ENCODE assay signal across 8 cellular contexts in genomic region chr5:88829053-88829452, GRCh38. TPM values are rescaled to one million over a fixed set of nuclear protein-coding genes. Genes with fewer than 3 reads are reported as not detected.
A peak's percentile ranks its signal among the peaks of the same experiment; 100 is the strongest.
DNase-seq lines count a peak whose midpoint lies in the region; ATAC-seq, FAIRE-seq and TF ChIP-seq lines count a peak whose summit lies in the region.

No MANE protein-coding gene starts in this region.

- peak overlapping the region; percentile 58 for H3K9ac ChIP-seq in OCI-LY1 (ENCODE audit: low read length)

- H3K27ac Mint-ChIP-seq in effector memory CD8-positive, alpha-beta T cell = no peak overlapping the region
- H3K27ac Mint-ChIP-seq in activated CD8-positive, alpha-beta memory T cell treated with anti-CD3 and anti-CD28 coated beads, Interleukin-2, amount 10 ng/mL, durations not matched to agents 7 days and 5 days = no peak overlapping the region
- no peak overlapping the region for H3K27ac Mint-ChIP-seq in activated CD4-positive, alpha-beta T cell treated with anti-CD3 and anti-CD28 coated beads for 36 hours

- no peak for FAIRE-seq in GM12892 (lab: Jason Lieb, UNC)

- DNase-seq in GM12892 (ENCODE audit: insufficient read length) (no peak), esophagus squamous epithelium (lab: John Stamatoyannopoulos, UW) (no peak), gastrocnemius medialis (peak in 1 of 2 donors; percentile 44)
- no peak for DNase-seq in effector memory CD8-positive, alpha-beta T cell
- DNase-seq in activated CD8-positive, alpha-beta memory T cell treated with anti-CD3 and anti-CD28 coated beads, Interleukin-2, amount 10 ng/mL, durations not matched to agents 7 days and 5 days = no peak
- no peak for DNase-seq in activated CD4-positive, alpha-beta T cell treated with anti-CD3 and anti-CD28 coated beads for 36 hours

- H3K9me3 ChIP-seq in OCI-LY1 (ENCODE audit: low read length) = no peaks in the 10 kb centered on the region
- H3K9me3 ChIP-seq in esophagus squamous epithelium = no peaks in the 10 kb centered on the region
- H3K9me3 ChIP-seq in gastrocnemius medialis = no peaks in the 10 kb centered on the region

- H3F3A ChIP-seq in OCI-LY1 (ENCODE audit: insufficient read depth, low read length) = peaks cover 10% of the 10 kb centered on the region

- peak overlapping the region; percentile 97 for H3K27ac ChIP-seq in OCI-LY1 (ENCODE audit: low read depth, low read length, poor library complexity, severe bottlenecking)
- peak overlapping the region; percentile 26 to 82 (median 71) for H3K27ac ChIP-seq in esophagus squamous epithelium
- H3K27ac ChIP-seq in gastrocnemius medialis = peak overlapping the region; percentile 84 to 90 (median 87)

- 59 to 64% methylated on average over 3 of the region's 3 CpGs for WGBS in esophagus squamous epithelium, 2 donors

- intact Hi-C loops in esophagus squamous epithelium (cut with DNase I) = no loop called here
- intact Hi-C loops in gastrocnemius medialis (cut with DNase I; ENCODE audit: low total_unique reads) = loop anchor here (5.0 kb wide), 1 partner anchor 87 kb away; no protein-coding TSS in a partner anchor
- intact Hi-C loops in activated CD4-positive, alpha-beta T cell treated with anti-CD3 and anti-CD28 coated beads for 36 hours (cut with DNase I, micrococcal nuclease) = loop anchor here in 1 of 2 experiments (5.0 kb wide), 1 partner anchor 483 kb away; no protein-coding TSS in a partner anchor

- H3K9me2 ChIP-seq in OCI-LY1 (ENCODE audit: low read depth, low read length) = no peaks in the 10 kb centered on the region

- H3K4me3 ChIP-seq in OCI-LY1 (ENCODE audit: low read depth, low read length, poor library complexity, severe bottlenecking) (peak overlapping the region; percentile 59), esophagus squamous epithelium (peak overlapping the region in 1 of 4 donors; percentile 41), gastrocnemius medialis (peak overlapping the region in 3 of 4 donors; percentile 24 to 40 (median 32))

- no peaks in the 10 kb centered on the region for H3K9me3 Mint-ChIP-seq in effector memory CD8-positive, alpha-beta T cell
- no peaks in the 10 kb centered on the region for H3K9me3 Mint-ChIP-seq in activated CD8-positive, alpha-beta memory T cell treated with anti-CD3 and anti-CD28 coated beads, Interleukin-2, amount 10 ng/mL, durations not matched to agents 7 days and 5 days (ENCODE audit: low read depth)
- no peaks in the 10 kb centered on the region for H3K9me3 Mint-ChIP-seq in activated CD4-positive, alpha-beta T cell treated with anti-CD3 and anti-CD28 coated beads for 36 hours (ENCODE audit: low read depth)

- peaks cover 42% of the 10 kb centered on the region for H3K79me2 ChIP-seq in OCI-LY1 (ENCODE audit: insufficient read depth, low read length)

- H3K4me3 Mint-ChIP-seq in effector memory CD8-positive, alpha-beta T cell = no peak overlapping the region
- H3K4me3 Mint-ChIP-seq in activated CD8-positive, alpha-beta memory T cell treated with anti-CD3 and anti-CD28 coated beads, Interleukin-2, amount 10 ng/mL, durations not matched to agents 7 days and 5 days = no peak overlapping the region
- no peak overlapping the region for H3K4me3 Mint-ChIP-seq in activated CD4-positive, alpha-beta T cell treated with anti-CD3 and anti-CD28 coated beads for 36 hours

- TF ChIP-seq POLR2A in GM12892 (IDR thresholded peaks at IDR 0.05; ENCODE audit: low read depth, low read length) (peak; percentile 10; the same call in 1 of the 2 replicates), esophagus squamous epithelium (IDR thresholded peaks at IDR 0.05) (peak in 1 of 4 donors; percentile 6), gastrocnemius medialis (IDR thresholded peaks at IDR 0.05) (peak in 1 of 2 donors; percentile 8)

- H3K36me3 ChIP-seq in OCI-LY1 (ENCODE audit: insufficient read depth, low read length) (no peaks in the 10 kb centered on the region), esophagus squamous epithelium (no peaks in the 10 kb centered on the region), gastrocnemius medialis (no peaks in the 10 kb centered on the region)

- H3K4me2 ChIP-seq in OCI-LY1 (ENCODE audit: low read length) = peak overlapping the region; percentile 59

- peaks cover 100% of the 10 kb centered on the region for H3K4me1 ChIP-seq in OCI-LY1 (ENCODE audit: insufficient read depth, low read length, severe bottlenecking)
- peaks cover 0 to 57% (median 9%) of the 10 kb centered on the region in 3 donors for H3K4me1 ChIP-seq in esophagus squamous epithelium
- H3K4me1 ChIP-seq in gastrocnemius medialis = peaks cover 95 to 96% of the 10 kb centered on the region in 2 donors

- H3K27me3 ChIP-seq in OCI-LY1 (ENCODE audit: insufficient read depth, low read length) (no peaks in the 10 kb centered on the region), esophagus squamous epithelium (no peaks in the 10 kb centered on the region), gastrocnemius medialis (no peaks in the 10 kb centered on the region)

- ATAC-seq in gastrocnemius medialis (peak in 1 of 2 donors; percentile 30), GM21737 (IDR thresholded peaks at IDR 0.05; ENCODE audit: unreplicated experiment) (no peak)
- no peak for ATAC-seq in effector memory CD8-positive, alpha-beta T cell (replicated peaks)
- ATAC-seq in activated CD8-positive, alpha-beta memory T cell treated with anti-CD3 and anti-CD28 coated beads, Interleukin-2, amount 10 ng/mL, durations not matched to agents 7 days and 5 days = no peak
- no peak for ATAC-seq in activated CD4-positive, alpha-beta T cell treated with anti-CD3 and anti-CD28 coated beads for 36 hours

- in situ Hi-C loops in gastrocnemius medialis (cut with MboI; ENCODE audit: low sequenced_read_pairs in 4 of 4) = loop anchor here in 2 of 4 donors (5.0 to 10.0 kb wide), 2 partner anchors 48 to 56 kb away; partner anchors contain the start of gene MEF2C (in 1 of the 2)

- no peaks in the 10 kb centered on the region for H3K4me1 Mint-ChIP-seq in effector memory CD8-positive, alpha-beta T cell (ENCODE audit: low read depth in 2 of 2)
- peaks cover 16% of the 10 kb centered on the region for H3K4me1 Mint-ChIP-seq in activated CD8-positive, alpha-beta memory T cell treated with anti-CD3 and anti-CD28 coated beads, Interleukin-2, amount 10 ng/mL, durations not matched to agents 7 days and 5 days
- H3K4me1 Mint-ChIP-seq in activated CD4-positive, alpha-beta T cell treated with anti-CD3 and anti-CD28 coated beads for 36 hours = peaks cover 56% of the 10 kb centered on the region

- no peak overlapping the region for H2AFZ ChIP-seq in OCI-LY1 (ENCODE audit: low read length)

- TF ChIP-seq CTCF in OCI-LY1 (IDR thresholded peaks at IDR 0.05; ENCODE audit: low read length) (peak; percentile 45; the same call in 1 of the 2 replicates), esophagus squamous epithelium (IDR thresholded peaks at IDR 0.05) (peak in 3 of 6 experiments; percentile 14 to 20 (median 20)), gastrocnemius medialis (IDR thresholded peaks at IDR 0.05 in 4 of 5, conservative IDR thresholded peaks at IDR 0.05 in 1 of 5) (peak in 4 of 5 experiments; percentile 45 to 63 (median 50))

- H4K20me1 ChIP-seq in OCI-LY1 (ENCODE audit: insufficient read depth, low read length) = no peaks in the 10 kb centered on the region

- H3K27me3 Mint-ChIP-seq in effector memory CD8-positive, alpha-beta T cell = no peaks in the 10 kb centered on the region
- no peaks in the 10 kb centered on the region for H3K27me3 Mint-ChIP-seq in activated CD8-positive, alpha-beta memory T cell treated with anti-CD3 and anti-CD28 coated beads, Interleukin-2, amount 10 ng/mL, durations not matched to agents 7 days and 5 days
- H3K27me3 Mint-ChIP-seq in activated CD4-positive, alpha-beta T cell treated with anti-CD3 and anti-CD28 coated beads for 36 hours = peaks cover 20% of the 10 kb centered on the region

- POLR2A ChIA-PET in activated CD4-positive, alpha-beta T cell treated with anti-CD3 and anti-CD28 coated beads for 36 hours (lab: Charles Lee) = no interaction called here

- CTCF ChIA-PET in activated CD8-positive, alpha-beta memory T cell treated with anti-CD3 and anti-CD28 coated beads, Interleukin-2, amount 10 ng/mL, durations not matched to agents 7 days and 5 days (lab: Charles Lee) = interaction anchor here (0.9 to 1.2 kb wide), 2 partner anchors 9 to 10 kb away, joined by 3 to 5 read pairs; no protein-coding TSS in a partner anchor
- CTCF ChIA-PET in activated CD4-positive, alpha-beta T cell treated with anti-CD3 and anti-CD28 coated beads for 36 hours (lab: Charles Lee) = interaction anchor here (0.9 to 2.0 kb wide), 6 partner anchors 8 to 138 kb away, joined by 3 to 8 read pairs (median 3); no protein-coding TSS in a partner anchor

- H3K36me3 Mint-ChIP-seq in effector memory CD8-positive, alpha-beta T cell (ENCODE audit: insufficient read depth) = peaks cover 2% of the 10 kb centered on the region
- no peaks in the 10 kb centered on the region for H3K36me3 Mint-ChIP-seq in activated CD8-positive, alpha-beta memory T cell treated with anti-CD3 and anti-CD28 coated beads, Interleukin-2, amount 10 ng/mL, durations not matched to agents 7 days and 5 days
- no peaks in the 10 kb centered on the region for H3K36me3 Mint-ChIP-seq in activated CD4-positive, alpha-beta T cell treated with anti-CD3 and anti-CD28 coated beads for 36 hours (ENCODE audit: low read depth)

RNA-seq across cellular contexts. Expression of gene MEF2C, which starts 53.9 kb away (rescaled TPM):
- polyA plus RNA-seq in GM12892 (2012; ENCODE audit: missing spikeins) = 207 TPM
- total RNA-seq in esophagus squamous epithelium = 10 to 100 TPM in 2 of 4 donors, 1 to 10 TPM in 2; 3.1 to 17.5 (median 9.9) TPM
- 100 to 1,000 TPM in 3 of 4 donors, 10 to 100 TPM in 1; 63.8 to 192 (median 128) TPM for total RNA-seq in gastrocnemius medialis
- total RNA-seq in activated CD8-positive, alpha-beta memory T cell treated with anti-CD3 and anti-CD28 coated beads, Interleukin-2, amount 10 ng/mL, durations not matched to agents 7 days and 5 days = under 1 TPM; 0.06 to 0.19 TPM
- total RNA-seq in activated CD4-positive, alpha-beta T cell treated with anti-CD3 and anti-CD28 coated beads for 36 hours = under 1 TPM; 0.07 to 0.12 TPM
